ENCODE assay signal across 28 cellular contexts in the genomic region with DNA sequence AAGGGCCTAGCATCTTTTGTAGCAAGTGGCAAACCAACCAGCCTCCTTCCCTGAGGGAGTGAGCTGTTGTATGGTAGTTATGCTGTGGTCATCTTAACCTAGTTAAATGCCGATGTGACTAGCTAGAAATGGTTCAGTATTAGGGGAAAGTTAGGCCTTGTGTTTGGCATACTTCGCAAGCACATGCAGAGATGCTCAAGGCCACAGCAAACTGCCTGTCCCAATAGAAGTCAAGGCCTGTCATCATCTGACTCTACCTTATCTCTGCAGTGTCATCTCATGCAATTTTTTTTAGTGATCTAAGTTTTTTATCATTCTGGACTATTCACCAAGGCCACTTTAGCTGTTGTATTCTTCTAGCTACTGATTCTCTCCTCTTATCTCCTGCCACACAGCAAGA.
"Had no signal": no experiment of that assay in that cellular context is flagged by ENCODE, and none has a peak within 500 bp of the region (broad histone marks: within the 10 kb centered on the region; RNA-seq: fewer than 3 reads in every experiment).

No MANE protein-coding gene starts in this region.

- H3K9me3 Mint-ChIP-seq: natural killer cell treated with Interleukin-12 subunit alpha and Interleukin-12 subunit beta and Interleukin-15 and Interleukin-18, amount 100 ng/mL, for 72 hours; neural progenitor cell; stimulated activated effector memory CD8-positive, alpha-beta T cell treated with anti-CD3 and anti-CD28 coated beads, Interleukin-12 subunit alpha, Interleukin-12 subunit beta, amount 100 ng/mL, for 72 hours had no signal

- H3K36me3 ChIP-seq: neural progenitor cell, right lobe of liver, sigmoid colon, thoracic aorta, thyroid gland, upper lobe of left lung, vagina had no signal

- H3K4me3 ChIP-seq: neural progenitor cell, psoas muscle, right lobe of liver, sigmoid colon, stomach, thoracic aorta, thyroid gland, tibial nerve, upper lobe of left lung, vagina had no signal

- DNase-seq: naive thymus-derived CD8-positive, alpha-beta T cell; nephron progenitor cell; nucleus accumbens; posterior cingulate gyrus; psoas muscle; right cardiac atrium; right lobe of liver; sigmoid colon; small intestine; stimulated activated CD4-positive, alpha-beta T cell treated with anti-CD3 and anti-CD28 coated beads, Interleukin-15, amount 100 ng/mL, for 24 hours; stimulated activated CD4-positive, alpha-beta T cell treated with anti-CD3 and anti-CD28 coated beads, Interleukin-2, amount 100 ng/mL, for 24 hours; stimulated activated CD4-positive, alpha-beta T cell treated with anti-CD3 and anti-CD28 coated beads, Interleukin-2, amount 100 ng/mL, for 48 hours; stimulated activated CD4-positive, alpha-beta T cell treated with anti-CD3 and anti-CD28 coated beads, Interleukin-4, amount 100 ng/mL, for 24 hours; stimulated activated naive B cell treated with anti-CD40 and anti-IgM and Interleukin-4, amounts not matched to agents 10 μg/mL and 1 μg/mL and 100 μg/mL, for 72 hours; stimulated activated naive CD4-positive, alpha-beta T cell treated with Interleukin-2 at 50 U/mL for 16 hours; stomach; thyroid gland; trophoblast cell; upper lobe of left lung had no signal

- H3K27ac Mint-ChIP-seq: naive thymus-derived CD8-positive, alpha-beta T cell; natural killer cell treated with Interleukin-12 subunit alpha and Interleukin-12 subunit beta and Interleukin-15 and Interleukin-18, amount 100 ng/mL, for 72 hours; nephron progenitor cell; neural progenitor cell; progenitor cell of endocrine pancreas; stimulated activated effector memory CD8-positive, alpha-beta T cell treated with anti-CD3 and anti-CD28 coated beads, Interleukin-12 subunit alpha, Interleukin-12 subunit beta, amount 100 ng/mL, for 72 hours; stimulated activated naive B cell treated with anti-CD40 and anti-IgM and Interleukin-4, amounts not matched to agents 10 μg/mL and 1 μg/mL and 100 μg/mL, for 72 hours; stimulated activated naive CD8-positive, alpha-beta T cell treated with anti-CD3 and anti-CD28 coated beads, Interleukin-15, Interleukin-2, amounts not matched to agents 100 ng/mL and 50 ng/mL, for 24 hours had no signal

- H3K27ac ChIP-seq: neural progenitor cell, parathyroid adenoma, psoas muscle, right lobe of liver, sigmoid colon, stomach, thoracic aorta, thyroid gland, tibial nerve, upper lobe of left lung, vagina had no signal

- H3K27me3 Mint-ChIP-seq: stimulated activated naive CD8-positive, alpha-beta T cell treated with anti-CD3 and anti-CD28 coated beads, Interleukin-15, Interleukin-2, amounts not matched to agents 100 ng/mL and 50 ng/mL, for 24 hours had no signal

- ATAC-seq: naive thymus-derived CD8-positive, alpha-beta T cell; natural killer cell treated with Interleukin-12 subunit alpha and Interleukin-12 subunit beta and Interleukin-15 and Interleukin-18, amount 100 ng/mL, for 72 hours; psoas muscle; right cardiac atrium; right lobe of liver; stimulated activated effector memory CD8-positive, alpha-beta T cell treated with anti-CD3 and anti-CD28 coated beads, Interleukin-12 subunit alpha, Interleukin-12 subunit beta, amount 100 ng/mL, for 72 hours; stimulated activated naive B cell treated with anti-CD40 and anti-IgM and Interleukin-4, amounts not matched to agents 10 μg/mL and 1 μg/mL and 100 μg/mL, for 72 hours had no signal

- H3K9me3 ChIP-seq: psoas muscle, right lobe of liver, sigmoid colon, stomach, thoracic aorta, thyroid gland, tibial nerve, upper lobe of left lung, vagina had no signal

- H3K4me3 Mint-ChIP-seq: naive thymus-derived CD8-positive, alpha-beta T cell; natural killer cell treated with Interleukin-12 subunit alpha and Interleukin-12 subunit beta and Interleukin-15 and Interleukin-18, amount 100 ng/mL, for 72 hours; nephron progenitor cell; neural progenitor cell; stimulated activated effector memory CD8-positive, alpha-beta T cell treated with anti-CD3 and anti-CD28 coated beads, Interleukin-12 subunit alpha, Interleukin-12 subunit beta, amount 100 ng/mL, for 72 hours; stimulated activated naive B cell treated with anti-CD40 and anti-IgM and Interleukin-4, amounts not matched to agents 10 μg/mL and 1 μg/mL and 100 μg/mL, for 72 hours; stimulated activated naive CD8-positive, alpha-beta T cell treated with anti-CD3 and anti-CD28 coated beads, Interleukin-15, Interleukin-2, amounts not matched to agents 100 ng/mL and 50 ng/mL, for 24 hours had no signal

- H3K36me3 Mint-ChIP-seq: natural killer cell treated with Interleukin-12 subunit alpha and Interleukin-12 subunit beta and Interleukin-15 and Interleukin-18, amount 100 ng/mL, for 72 hours; neural progenitor cell had no signal

- H3K27me3 ChIP-seq: right lobe of liver, thyroid gland, upper lobe of left lung, vagina had no signal

- H3K4me1 ChIP-seq: parathyroid adenoma, psoas muscle, thyroid gland had no signal
